In the genomic region with DNA sequence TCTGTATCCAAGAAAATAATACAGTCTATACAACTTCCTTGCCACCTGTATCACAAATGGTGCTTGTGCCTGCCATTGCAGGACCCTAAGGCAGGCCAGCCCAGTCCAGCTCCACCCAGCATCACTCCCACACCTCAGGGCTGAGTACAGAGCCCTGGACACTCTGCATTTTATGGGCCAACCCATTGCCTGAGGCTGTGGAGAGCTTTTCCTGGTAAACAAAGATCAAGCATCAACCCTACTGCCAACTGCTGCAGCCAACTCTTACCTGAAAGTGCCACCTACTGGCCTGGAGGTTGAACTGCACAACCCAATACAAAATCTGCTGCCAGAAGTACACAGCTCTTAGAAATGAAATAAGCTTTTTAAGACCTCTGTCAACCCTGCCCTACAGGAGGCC, we compare ENCODE assay signal across 8 cellular contexts.
DNase-seq lines count a peak whose midpoint lies in the region; ATAC-seq and TF ChIP-seq lines count a peak whose summit lies in the region.

No MANE protein-coding gene starts in this region.

- DNase-seq in AG09319 (ENCODE audit: extremely low read depth, low read depth) (no peak), NCI-H524 (lab: John Stamatoyannopoulos, UW) (peak; percentile 57 to 79), foreskin keratinocyte (no peak), NCI-H2227 treated with DMSO at 0.1 percent for 48 hours (lab: John Stamatoyannopoulos, UW) (no peak), GM03348 (ENCODE audit: low spot score) (no peak), NCI-H1694 treated with DMSO at 0.1 percent for 48 hours (lab: John Stamatoyannopoulos, UW) (no peak)
- no peak for DNase-seq in stimulated activated effector memory CD8-positive, alpha-beta T cell treated with anti-CD3 and anti-CD28 coated beads, Interleukin-12 subunit alpha, Interleukin-12 subunit beta, amount 100 ng/mL, for 72 hours (ENCODE audit: low spot score in 2 of 2)

- H3K9me3 Mint-ChIP-seq in stimulated activated effector memory CD8-positive, alpha-beta T cell treated with anti-CD3 and anti-CD28 coated beads, Interleukin-12 subunit alpha, Interleukin-12 subunit beta, amount 100 ng/mL, for 72 hours, result peaks cover 20% of the 10 kb centered on the region

- ATAC-seq in GM19351 (IDR thresholded peaks at IDR 0.05; ENCODE audit: unreplicated experiment), result peak; percentile 81
- ATAC-seq in foreskin keratinocyte, result peak; percentile 62
- no peak for ATAC-seq in stimulated activated effector memory CD8-positive, alpha-beta T cell treated with anti-CD3 and anti-CD28 coated beads, Interleukin-12 subunit alpha, Interleukin-12 subunit beta, amount 100 ng/mL, for 72 hours

- H3K27ac ChIP-seq in foreskin keratinocyte, result no peak overlapping the region

- no peaks in the 10 kb centered on the region for H3K4me1 Mint-ChIP-seq in stimulated activated effector memory CD8-positive, alpha-beta T cell treated with anti-CD3 and anti-CD28 coated beads, Interleukin-12 subunit alpha, Interleukin-12 subunit beta, amount 100 ng/mL, for 72 hours

- no peak overlapping the region for H3K27ac Mint-ChIP-seq in stimulated activated effector memory CD8-positive, alpha-beta T cell treated with anti-CD3 and anti-CD28 coated beads, Interleukin-12 subunit alpha, Interleukin-12 subunit beta, amount 100 ng/mL, for 72 hours

- H3K4me3 Mint-ChIP-seq in stimulated activated effector memory CD8-positive, alpha-beta T cell treated with anti-CD3 and anti-CD28 coated beads, Interleukin-12 subunit alpha, Interleukin-12 subunit beta, amount 100 ng/mL, for 72 hours, result no peak overlapping the region

- H3K27me3 ChIP-seq in foreskin keratinocyte, result no peaks in the 10 kb centered on the region

- H3K36me3 Mint-ChIP-seq in stimulated activated effector memory CD8-positive, alpha-beta T cell treated with anti-CD3 and anti-CD28 coated beads, Interleukin-12 subunit alpha, Interleukin-12 subunit beta, amount 100 ng/mL, for 72 hours, result no peaks in the 10 kb centered on the region

- H3K4me1 ChIP-seq in foreskin keratinocyte, result no peaks in the 10 kb centered on the region

- peak; percentile 27 for TF ChIP-seq CTCF in AG09319 (IDR thresholded peaks at IDR 0.05; ENCODE audit: low read depth, low read length)
- TF ChIP-seq CTCF in foreskin keratinocyte (conservative IDR thresholded peaks at IDR 0.05), result peak; percentile 54

Comparison
In these comparisons a context has a peak if more than half of its experiments do, and no peak if none do; other contexts are left out.
1. DNase-seq: peak in NCI-H524 (2 of 2); none in AG09319 (single experiment), foreskin keratinocyte (0 of 2), stimulated activated effector memory CD8-positive, alpha-beta T cell treated with anti-CD3 and anti-CD28 coated beads, Interleukin-12 subunit alpha, Interleukin-12 subunit beta, amount 100 ng/mL, for 72 hours (0 of 2), NCI-H2227 treated with DMSO at 0.1 percent for 48 hours (single experiment), GM03348 (single experiment) and NCI-H1694 treated with DMSO at 0.1 percent for 48 hours (single experiment).